In the genomic region with DNA sequence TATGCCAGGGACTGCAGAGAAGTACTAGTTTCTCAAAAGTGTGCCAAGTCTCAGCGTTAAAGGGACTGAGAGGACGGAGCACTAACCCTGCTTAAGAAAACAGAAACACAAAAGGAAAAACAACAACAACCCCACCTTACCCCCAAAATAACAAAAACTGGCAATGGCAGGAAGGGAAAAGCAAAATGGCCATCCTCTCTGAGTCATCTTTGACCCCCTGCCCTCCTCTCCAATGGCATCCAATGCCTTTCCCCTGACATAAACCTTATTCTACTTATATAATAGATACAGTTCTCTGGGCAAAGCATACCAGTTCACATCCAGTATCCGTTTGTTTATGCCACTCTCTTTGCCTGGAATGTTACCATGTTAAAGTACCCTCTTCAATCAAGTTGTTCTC, we compare ENCODE assay signal across 8 cellular contexts. TPM values are rescaled to one million over a fixed set of nuclear protein-coding genes. Genes with fewer than 3 reads are reported as not detected.
DNase-seq lines count a peak whose midpoint lies in the region; ATAC-seq and TF ChIP-seq lines count a peak whose summit lies in the region.
"Had no signal": no experiment of that assay in that cellular context is flagged by ENCODE, and none has a peak within 500 bp of the region (broad histone marks: within the 10 kb centered on the region; RNA-seq: fewer than 3 reads in every experiment).

No MANE protein-coding gene starts in this region.

- H3K4me3 ChIP-seq in NB4 (ENCODE audit: low read depth, low read length) = peak overlapping the region; percentile 98
- no peak overlapping the region for H3K4me3 ChIP-seq in choroid plexus epithelial cell (ENCODE audit: low read depth, low read length)

- no peak for TF ChIP-seq POLR2A in NB4 (IDR thresholded peaks at IDR 0.05; ENCODE audit: extremely low read depth, insufficient read length)

- H3K36me3 Mint-ChIP-seq in nephron progenitor cell (ENCODE audit: low read depth) = peaks cover 21% of the 10 kb centered on the region
- peaks cover 18 to 20% of the 10 kb centered on the region in 2 donors for H3K36me3 Mint-ChIP-seq in CD14-positive monocyte

- no peak for ATAC-seq in GM21390 (IDR thresholded peaks at IDR 0.05; ENCODE audit: unreplicated experiment)
- ATAC-seq: Right ventricle myocardium inferior had no signal

- no peak for TF ChIP-seq CTCF in NB4 (IDR thresholded peaks at IDR 0.05; ENCODE audit: low read depth, low read length)
- TF ChIP-seq CTCF in choroid plexus epithelial cell (conservative IDR thresholded peaks at IDR 0.05; ENCODE audit: low read depth, low read length) = no peak
- no peak for TF ChIP-seq CTCF in nephron progenitor cell (IDR thresholded peaks at IDR 0.05)
- TF ChIP-seq CTCF in CD14-positive monocyte (IDR thresholded peaks at IDR 0.05) = no peak

- H3K4me1 Mint-ChIP-seq in nephron progenitor cell = peaks cover 46% of the 10 kb centered on the region
- H3K4me1 Mint-ChIP-seq in CD14-positive monocyte = peaks cover 24% of the 10 kb centered on the region

- peak overlapping the region; percentile 73 for H3K27ac Mint-ChIP-seq in nephron progenitor cell
- peak overlapping the region in 1 of 7 donors; percentile 16 for H3K27ac Mint-ChIP-seq in CD14-positive monocyte

- H3K9me3 Mint-ChIP-seq in nephron progenitor cell (peaks cover 6% of the 10 kb centered on the region), CD14-positive monocyte (peaks cover 0 to 2% (median 0%) of the 10 kb centered on the region in 7 donors)

- H3K27me3 Mint-ChIP-seq in nephron progenitor cell (ENCODE audit: low read depth, poor library complexity) (peaks cover 14% of the 10 kb centered on the region), CD14-positive monocyte (ENCODE audit: low read depth in 3 of 3) (peaks cover 1 to 2% (median 2%) of the 10 kb centered on the region in 3 donors)

- intact Hi-C loops in CD14-positive monocyte (cut with micrococcal nuclease) = no loop called here

- DNase-seq in ELR (ENCODE audit: low read depth) (peak; percentile 55), NB4 (ENCODE audit: low read depth) (peak; percentile 10), choroid plexus epithelial cell (ENCODE audit: low read depth) (peak; percentile 28), nephron progenitor cell (no peak), CD14-positive monocyte (ENCODE audit: low spot score) (no peak), NCI-H2171 treated with DMSO at 0.1 percent for 48 hours (lab: John Stamatoyannopoulos, UW) (no peak)

- H3K4me3 Mint-ChIP-seq in nephron progenitor cell (peak overlapping the region; percentile 100), CD14-positive monocyte (no peak overlapping the region)

RNA-seq across cellular contexts. Expression of gene POLR1F, which starts 1.6 kb away (rescaled TPM):
- 10 to 100 TPM; 11.7 to 17.9 TPM for polyA plus RNA-seq in CD14-positive monocyte

Comparison
In these comparisons a context has a peak if more than half of its experiments do, and no peak if none do; other contexts are left out.
1. DNase-seq: peak in ELR (single experiment), NB4 (single experiment) and choroid plexus epithelial cell (single experiment); none in nephron progenitor cell (single experiment), CD14-positive monocyte (single experiment) and NCI-H2171 treated with DMSO at 0.1 percent for 48 hours (single experiment).